24 cellular contexts compared by ENCODE assay signal in the genomic region with DNA sequence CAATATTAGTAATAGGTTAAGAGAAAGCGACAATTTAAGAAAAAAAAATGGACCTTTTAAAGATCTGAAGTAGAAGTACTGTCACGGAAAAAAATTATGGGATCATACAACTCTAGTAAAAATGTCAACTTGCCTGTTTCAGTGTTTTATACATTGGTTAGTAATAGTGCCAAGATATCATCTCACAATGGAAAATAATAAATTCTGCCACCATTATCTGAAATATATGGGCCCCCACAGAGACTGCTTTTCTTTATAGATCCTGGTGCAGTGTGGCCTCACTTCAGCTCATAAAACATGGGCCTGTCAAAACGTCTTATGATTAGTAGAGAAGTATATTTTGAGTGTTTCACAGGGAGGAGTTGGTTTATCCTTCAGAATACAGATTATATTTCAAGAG.
"Had no signal": no experiment of that assay in that cellular context is flagged by ENCODE, and none has a peak within 500 bp of the region (broad histone marks: within the 10 kb centered on the region; RNA-seq: fewer than 3 reads in every experiment).

No MANE protein-coding gene starts in this region.

- H3K27ac ChIP-seq: stomach, suprapubic skin, testis, thoracic aorta, thyroid gland, tibial artery, tibial nerve, transverse colon, upper lobe of left lung, upper lobe of right lung, uterus, vagina had no signal

- H3K9me3 ChIP-seq: testis, thyroid gland, tibial artery, upper lobe of right lung, uterus, vagina had no signal

- H3K36me3 ChIP-seq: stomach, suprapubic skin, thoracic aorta, thyroid gland, tibial artery, tibial nerve, transverse colon, upper lobe of left lung, upper lobe of right lung, uterus, vagina had no signal

- DNase-seq: stimulated activated CD4-positive, alpha-beta T cell treated with anti-CD3 and anti-CD28 coated beads, Interleukin-2, amount 100 ng/mL, for 48 hours; stimulated activated CD4-positive, alpha-beta T cell treated with anti-CD3 and anti-CD28 coated beads, Interleukin-4, amount 100 ng/mL, for 1 hour; stimulated activated CD4-positive, alpha-beta T cell treated with anti-CD3 and anti-CD28 coated beads, Interleukin-4, amount 100 ng/mL, for 24 hours; stimulated activated CD4-positive, alpha-beta T cell treated with anti-CD3 and anti-CD28 coated beads, Interleukin-4, amount 100 ng/mL, for 4 hours; stimulated activated CD8-positive, alpha-beta memory T cell treated with anti-CD3 and anti-CD28 coated beads, Interleukin-4, amount 100 ng/mL, for 48 hours; stimulated activated naive B cell treated with anti-CD40 and anti-IgM and Interleukin-4, amounts not matched to agents 10 μg/mL and 1 μg/mL and 100 μg/mL, for 72 hours; stimulated activated naive CD4-positive, alpha-beta T cell; stimulated activated naive CD4-positive, alpha-beta T cell treated with Interleukin-2 at 50 U/mL for 16 hours; stimulated activated naive CD8-positive, alpha-beta T cell treated with anti-CD3 and anti-CD28 coated beads, Interleukin-15, amount 100 ng/mL, for 72 hours; stimulated activated naive CD8-positive, alpha-beta T cell treated with anti-CD3 and anti-CD28 coated beads, Interleukin-15, Interleukin-2, amounts not matched to agents 100 U/mL and 50 U/mL, for 24 hours; stomach; substantia nigra; testis; thyroid gland; tibial artery; transverse colon; trophoblast cell; upper lobe of left lung; upper lobe of right lung; uterus had no signal

- H3K4me3 ChIP-seq: stomach, suprapubic skin, testis, thoracic aorta, thyroid gland, tibial artery, tibial nerve, transverse colon, upper lobe of left lung, upper lobe of right lung, uterus, vagina had no signal

- H3K27me3 ChIP-seq: stomach, suprapubic skin, testis, thyroid gland, tibial artery, tibial nerve, transverse colon, upper lobe of left lung, upper lobe of right lung, uterus, vagina had no signal
